Comparison of ENCODE assay signal across 8 cellular contexts in the genomic region with DNA sequence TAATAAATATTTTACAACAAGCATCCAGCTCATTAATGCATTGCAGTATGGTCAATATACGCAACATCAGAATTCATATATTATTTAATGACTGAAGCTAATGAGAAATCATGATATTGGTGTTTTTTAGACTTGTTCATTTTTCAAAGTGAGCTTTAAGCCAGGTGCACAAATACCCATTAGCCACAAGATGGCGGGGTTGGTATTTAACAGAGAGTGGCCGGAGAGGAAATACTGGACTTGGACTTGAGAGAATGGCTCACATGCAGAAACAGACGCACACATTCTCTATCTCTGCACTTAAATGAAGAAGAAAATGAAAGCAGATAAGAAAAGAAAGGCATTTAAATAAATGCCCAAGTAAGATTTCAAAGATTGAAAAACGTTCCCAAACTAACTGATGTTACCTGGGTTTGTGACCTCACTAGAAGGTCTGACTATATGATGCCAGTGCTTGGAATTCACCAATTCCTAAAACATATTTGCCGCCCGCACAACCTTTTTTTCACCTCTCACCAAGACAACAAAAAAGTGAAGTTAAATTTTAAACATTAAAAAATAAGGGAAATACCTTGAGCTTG. TPM values are rescaled to one million over a fixed set of nuclear protein-coding genes. Genes with fewer than 3 reads are reported as not detected.
DNase-seq lines count a peak whose midpoint lies in the region; ATAC-seq and TF ChIP-seq lines count a peak whose summit lies in the region.

No MANE protein-coding gene starts in this region.

- TF ChIP-seq POLR2A in IMR-90 (IDR thresholded peaks at IDR 0.05; ENCODE audit: low read depth, low read length), result no peak

- H3K79me1 ChIP-seq in IMR-90 (ENCODE audit: low read depth in 1 of 2, low read length in 2 of 2), result no peaks in the 10 kb centered on the region

- no peak overlapping the region for H3K4ac ChIP-seq in IMR-90 (ENCODE audit: low read depth, low read length)

- H3K4me3 ChIP-seq in IMR-90 (ENCODE audit: insufficient read depth, low read depth, low read length), result no peak overlapping the region

- CTCF ChIA-PET in IMR-90 (lab: Yijun Ruan, JAX), result interaction anchor here (0.6 to 2.3 kb wide), 8 partner anchors 13 to 1092 kb away, joined by 3 to 7 read pairs (median 3); no protein-coding TSS in a partner anchor
- CTCF ChIA-PET in RWPE1 (lab: Yijun Ruan, JAX), result interaction anchor here (0.6 to 1.4 kb wide), 9 partner anchors 10 to 1602 kb away, joined by 3 to 5 read pairs (median 4); no protein-coding TSS in a partner anchor

- peaks cover 12% of the 10 kb centered on the region for H3K9me3 Mint-ChIP-seq in endothelial cell (ENCODE audit: unreplicated experiment)

- in situ Hi-C loops in IMR-90 (cut with MboI; ENCODE audit: low sequenced_read_pairs), result loop anchor here (10.0 kb wide), 1 partner anchor 1084 kb away; no protein-coding TSS in a partner anchor

- no peak overlapping the region for H2BK120ac ChIP-seq in IMR-90 (ENCODE audit: low read depth, low read length)

- H4K91ac ChIP-seq in IMR-90 (ENCODE audit: insufficient read depth, low read depth, low read length), result no peak overlapping the region

- no peak overlapping the region for H2BK20ac ChIP-seq in IMR-90 (ENCODE audit: low read depth, low read length)

- no peaks in the 10 kb centered on the region for H3K27me3 Mint-ChIP-seq in endothelial cell (ENCODE audit: unreplicated experiment)

- no peaks in the 10 kb centered on the region for H3K36me3 Mint-ChIP-seq in endothelial cell (ENCODE audit: low read depth, unreplicated experiment)

- H3K4me1 Mint-ChIP-seq in endothelial cell (ENCODE audit: unreplicated experiment), result no peaks in the 10 kb centered on the region

- ATAC-seq in GM21576 (IDR thresholded peaks at IDR 0.05; ENCODE audit: unreplicated experiment) (peak; percentile 66), IMR-90 (ENCODE audit: low read depth) (peak; percentile 93)

- H2BK15ac ChIP-seq in IMR-90 (ENCODE audit: low read depth, low read length), result no peak overlapping the region

- no peak overlapping the region for H3K9ac ChIP-seq in IMR-90 (ENCODE audit: low read depth, low read length)

- H4K5ac ChIP-seq in IMR-90 (ENCODE audit: low read depth, low read length), result no peak overlapping the region

- H4K8ac ChIP-seq in IMR-90 (ENCODE audit: low read depth in 2 of 2, low read length in 2 of 2), result no peak overlapping the region

- H3K4me2 ChIP-seq in IMR-90 (ENCODE audit: low read depth, low read length), result no peak overlapping the region

- BruUV-seq in IMR-90 (replicated peaks; lab: Mats Ljungman, UMichigan), result no TSS peak

- H3K9me3 ChIP-seq in IMR-90 (ENCODE audit: control insufficient read depth, insufficient read depth, low read length), result no peaks in the 10 kb centered on the region

- TF ChIP-seq CTCF in IMR-90 (conservative IDR thresholded peaks at IDR 0.05; ENCODE audit: low read depth, low read length), result peak; percentile 68
- peak; percentile 77 for TF ChIP-seq CTCF in RWPE1 (conservative IDR thresholded peaks at IDR 0.05; ENCODE audit: low read depth)
- peak; percentile 63 for TF ChIP-seq CTCF in endothelial cell (IDR thresholded peaks at IDR 0.05; ENCODE audit: unreplicated experiment)

- H3K27ac ChIP-seq in IMR-90 (ENCODE audit: insufficient read depth, low read length), result no peak overlapping the region
- no peak overlapping the region for H3K27ac ChIP-seq in RWPE1

- no peak overlapping the region for H2AFZ ChIP-seq in IMR-90 (replicated peaks; ENCODE audit: low read length, poor library complexity)

- H3K4me1 ChIP-seq in IMR-90 (ENCODE audit: control insufficient read depth, insufficient read depth, low read length), result no peaks in the 10 kb centered on the region

- peak; percentile 64 for TF ChIP-seq RAD21 in IMR-90 (IDR thresholded peaks at IDR 0.05; ENCODE audit: low read length)

- no peak overlapping the region for H3K56ac ChIP-seq in IMR-90 (ENCODE audit: extremely low read depth, insufficient read depth, low read length)

- no peak overlapping the region for H3K14ac ChIP-seq in IMR-90 (replicated peaks; ENCODE audit: low read depth, low read length)

- POLR2A ChIA-PET in IMR-90 (lab: Charles Lee; ENCODE audit: unreplicated experiment) (no interaction called here), RWPE1 (lab: Yijun Ruan, JAX; ENCODE audit: low non-redundant PET) (no interaction called here)

- dilution Hi-C loops in IMR-90 (cut with HindIII; ENCODE audit: low sequenced_read_pairs, unreplicated experiment), result loop anchor here (25.0 kb wide), 1 partner anchor 1087 kb away; no protein-coding TSS in a partner anchor

- H3K4me3 Mint-ChIP-seq in endothelial cell (ENCODE audit: unreplicated experiment), result no peak overlapping the region

- no peaks in the 10 kb centered on the region for H4K20me1 ChIP-seq in IMR-90 (ENCODE audit: insufficient read depth, low read length)

- H3K27ac Mint-ChIP-seq in endothelial cell (ENCODE audit: unreplicated experiment), result no peak overlapping the region

- peak; percentile 36 to 39 for DNase-seq in activated T-cell treated with anti-CD3 and anti-CD28 coated beads, Interleukin-2, amount 50 U/mL, for 48 hours
- DNase-seq in activated T-cell treated with anti-CD3 and anti-CD28 coated beads for 4 hours, result no peak
- DNase-seq in IMR-90, result peak; percentile 62
- DNase-seq in RWPE1 (ENCODE audit: low spot score), result peak; percentile 19
- peak; percentile 38 for DNase-seq in endothelial cell (ENCODE audit: low spot score)
- DNase-seq in middle frontal gyrus (ENCODE audit: extremely low spot score, low spot score), result peak; percentile 68
- no peak for DNase-seq in 8988T

- H2BK5ac ChIP-seq in IMR-90 (ENCODE audit: low read depth, low read length, poor library complexity, severe bottlenecking), result no peak overlapping the region

- WGBS in IMR-90 (ENCODE audit: extremely low coverage in 2 of 2, insufficient read length in 1 of 2), 2 experiments, result no CpG with 5 or more reads among the region's 7 CpGs

- H3K27me3 ChIP-seq in IMR-90 (ENCODE audit: control insufficient read depth, insufficient read depth, low read length), result no peaks in the 10 kb centered on the region

- H2AK5ac ChIP-seq in IMR-90 (ENCODE audit: low read depth, low read length), result no peak overlapping the region

- H2AK9ac ChIP-seq in IMR-90 (replicated peaks; ENCODE audit: low read depth, low read length, poor library complexity), result no peak overlapping the region

- H3K23ac ChIP-seq in IMR-90 (ENCODE audit: low read depth, low read length), result no peak overlapping the region

- H3K9me1 ChIP-seq in IMR-90 (ENCODE audit: insufficient read depth, low read length), result no peaks in the 10 kb centered on the region

- no peaks in the 10 kb centered on the region for H3K36me3 ChIP-seq in IMR-90 (ENCODE audit: control insufficient read depth, insufficient read depth, low read length)

- no peak overlapping the region for H3K18ac ChIP-seq in IMR-90 (ENCODE audit: low read depth, low read length)

- intact Hi-C loops in IMR-90 (cut with micrococcal nuclease), result loop anchor here (1.0 to 10.0 kb wide), 4 partner anchors 814 to 1434 kb away; no protein-coding TSS in a partner anchor

TF ChIP-seq in IMR-90, 13 proteins besides CTCF, POLR2A, EP300 and RAD21:
- no peak for TF ChIP-seq USF2 (IDR thresholded peaks at IDR 0.05; ENCODE audit: low read depth, low read length)
- TF ChIP-seq FOS (IDR thresholded peaks at IDR 0.05; ENCODE audit: low read depth, low read length), result no peak
- peak; percentile 70 for TF ChIP-seq SMC3 (IDR thresholded peaks at IDR 0.05; ENCODE audit: low read depth, low read length)
- TF ChIP-seq BHLHE40 (IDR thresholded peaks at IDR 0.05; ENCODE audit: low read depth, low read length), result no peak
- TF ChIP-seq RFX5 (IDR thresholded peaks at IDR 0.05; ENCODE audit: low read depth, low read length), result no peak

RNA-seq across cellular contexts. Expression of gene CRBN, which starts 21.2 kb away (rescaled TPM):
- total RNA-seq in IMR-90 (2012; rRNA removed) (33.9 and 53.9 TPM in 2 replicates), endothelial cell (ENCODE audit: unreplicated experiment) (47.8 TPM)
- polyA plus RNA-seq in IMR-90 (2012; rRNA removed), result 15.3 and 21.8 TPM in 2 replicates
- polyA plus RNA-seq in IMR-90 (2012; cell fraction: cytosol; rRNA removed), result 4.5 and 10.9 TPM in 2 replicates
- 17.1 and 74.1 TPM in 2 replicates for polyA plus RNA-seq in IMR-90 (2012; cell fraction: nucleus; rRNA removed; ENCODE audit: low replicate concordance)

Comparison
In these comparisons a context has a peak if more than half of its experiments do, and no peak if none do; other contexts are left out.
1. DNase-seq: peak in activated T-cell treated with anti-CD3 and anti-CD28 coated beads, Interleukin-2, amount 50 U/mL, for 48 hours (2 of 2), IMR-90 (single experiment), RWPE1 (single experiment), endothelial cell (single experiment) and middle frontal gyrus (single experiment); none in activated T-cell treated with anti-CD3 and anti-CD28 coated beads for 4 hours (single experiment) and 8988T (single experiment).
2. Peak in every context shown above with its lines, with median percentiles within 50 percentile points of each other: CTCF ChIP-seq.